Comparison of ENCODE assay signal across 8 cellular contexts in the genomic region with DNA sequence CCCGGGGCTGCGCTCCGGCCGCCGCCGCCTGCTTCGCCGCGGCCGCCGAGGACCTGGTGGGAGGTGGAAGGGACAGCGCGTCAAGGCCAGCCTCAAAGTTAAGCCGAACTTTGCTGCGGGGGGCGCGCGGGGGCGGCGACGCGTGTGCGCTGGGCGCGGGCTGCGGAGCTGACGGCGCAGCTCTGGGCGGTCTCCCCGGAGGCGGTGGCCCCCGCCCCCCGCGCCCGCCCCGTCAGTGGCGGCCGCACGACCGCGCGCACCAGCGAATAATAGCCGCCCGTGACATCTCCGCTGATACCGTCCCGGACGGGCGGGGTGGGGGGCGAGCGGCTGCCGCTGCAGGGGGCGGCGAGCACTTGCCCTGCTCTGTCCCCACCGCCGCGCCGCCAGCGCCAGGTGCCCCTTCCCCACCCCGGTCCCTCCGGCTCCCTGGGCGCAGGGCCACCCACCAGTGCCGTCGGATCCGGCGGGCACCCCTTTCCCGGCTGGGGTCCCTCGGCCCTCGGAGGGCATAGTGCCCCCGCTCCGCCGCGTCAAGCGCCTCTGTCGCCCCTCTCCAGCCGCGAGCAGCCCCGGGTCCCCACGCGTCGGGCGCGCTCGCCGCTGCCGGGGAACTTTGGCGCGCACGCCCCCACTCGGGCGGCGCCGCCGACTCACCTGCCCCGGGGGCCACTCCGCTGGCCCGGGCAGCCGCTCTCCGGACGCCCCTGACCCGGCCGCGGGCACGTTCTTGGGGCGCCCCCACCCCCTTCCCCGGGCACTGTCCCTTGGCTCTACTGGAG. TPM values are rescaled to one million over a fixed set of nuclear protein-coding genes. Genes with fewer than 3 reads are reported as not detected.
DNase-seq lines count a peak whose midpoint lies in the region; ATAC-seq and TF ChIP-seq lines count a peak whose summit lies in the region.

No MANE protein-coding gene starts in this region.

- TF ChIP-seq POLR2A in stomach (IDR thresholded peaks at IDR 0.05) (no peak), GM18505 (IDR thresholded peaks at IDR 0.05; ENCODE audit: borderline replicate concordance, extremely low read depth, insufficient read depth, insufficient read length) (no peak)

- no peak for TF ChIP-seq EP300 in stomach (IDR thresholded peaks at IDR 0.05)

- H2AFZ ChIP-seq in DND-41 (ENCODE audit: low read depth, low read length) = peak overlapping the region; percentile 66; the same call in 1 of the 2 replicates

- intact Hi-C loops in stomach (cut with DNase I; ENCODE audit: low total_unique reads) = no loop called here

- 0 to 2% (median 1%) methylated on average over 28 to 106 of the region's 107 CpGs for WGBS in stomach, 5 donors

- peak; percentile 21 for TF ChIP-seq CTCF in DND-41 (IDR thresholded peaks at IDR 0.05; ENCODE audit: borderline replicate concordance, extremely low read depth, low read length, poor library complexity, severe bottlenecking)
- no peak for TF ChIP-seq CTCF in stomach (IDR thresholded peaks at IDR 0.05)

- H3K9ac ChIP-seq in DND-41 (ENCODE audit: low read depth, low read length) = peak overlapping the region; percentile 80
- H3K9ac ChIP-seq in iPS-18a (ENCODE audit: low read length) = no peak overlapping the region

- peak; percentile 20 for ATAC-seq in DND-41 (ENCODE audit: insufficient read depth, low read depth)
- ATAC-seq in activated naive CD4-positive, alpha-beta T cell treated with anti-CD3 and anti-CD28 coated beads, Interleukin-2, amount 50 U/mL, for 72 hours = peak; percentile 28 to 29
- ATAC-seq in GM21447 (IDR thresholded peaks at IDR 0.05; ENCODE audit: unreplicated experiment) = no peak
- ATAC-seq in GM18505 (IDR thresholded peaks at IDR 0.05; ENCODE audit: unreplicated experiment) = no peak

- peaks cover 54% of the 10 kb centered on the region for H3K79me2 ChIP-seq in DND-41 (ENCODE audit: insufficient read depth, low read length)

- peak overlapping the region in 1 of 2 donors; percentile 95 for H3K27ac Mint-ChIP-seq in activated naive CD4-positive, alpha-beta T cell treated with anti-CD3 and anti-CD28 coated beads, Interleukin-2, amount 50 U/mL, for 72 hours

- H3K27me3 ChIP-seq in DND-41 (ENCODE audit: insufficient read depth, low read length, poor library complexity) = no peaks in the 10 kb centered on the region
- peaks cover 29% of the 10 kb centered on the region for H3K27me3 ChIP-seq in iPS-18a (ENCODE audit: control insufficient read depth, insufficient read depth, low read length)
- H3K27me3 ChIP-seq in stomach = peaks cover 0 to 69% (median 14%) of the 10 kb centered on the region in 3 donors

- peak overlapping the region; percentile 86 for H3K4me2 ChIP-seq in DND-41 (ENCODE audit: insufficient read depth, low read length)

- H3K4me1 ChIP-seq in DND-41 (ENCODE audit: insufficient read depth, low read length) (peaks cover 30% of the 10 kb centered on the region), iPS-18a (ENCODE audit: control insufficient read depth, low read depth, low read length) (peaks cover 6% of the 10 kb centered on the region), stomach (peaks cover 18 to 41% (median 23%) of the 10 kb centered on the region in 4 donors)

- H3K36me3 Mint-ChIP-seq in activated naive CD4-positive, alpha-beta T cell treated with anti-CD3 and anti-CD28 coated beads, Interleukin-2, amount 50 U/mL, for 72 hours = peaks cover 42 to 44% of the 10 kb centered on the region in 2 donors

- H3K27ac ChIP-seq in DND-41 (ENCODE audit: low read length) (peak overlapping the region; percentile 84), iPS-18a (ENCODE audit: low read length) (no peak overlapping the region), stomach (peak overlapping the region; percentile 24 to 83 (median 74))

- H3K9me3 Mint-ChIP-seq in activated naive CD4-positive, alpha-beta T cell treated with anti-CD3 and anti-CD28 coated beads, Interleukin-2, amount 50 U/mL, for 72 hours = no peaks in the 10 kb centered on the region

- DNase-seq in DND-41 (peak; percentile 51), HuH-7.5 (ENCODE audit: low spot score) (peak; percentile 64), stomach (no peak), GDM1 (lab: John Stamatoyannopoulos, UW) (no peak)
- peak in 1 of 2 donors; percentile 31 for DNase-seq in activated naive CD4-positive, alpha-beta T cell treated with anti-CD3 and anti-CD28 coated beads, Interleukin-2, amount 50 U/mL, for 72 hours (ENCODE audit: low spot score in 2 of 2)

- no peaks in the 10 kb centered on the region for H3K9me3 ChIP-seq in DND-41 (ENCODE audit: insufficient read depth, low read length, severe bottlenecking)
- H3K9me3 ChIP-seq in iPS-18a (ENCODE audit: control insufficient read depth, low read depth, low read length) = no peaks in the 10 kb centered on the region
- H3K9me3 ChIP-seq in stomach = no peaks in the 10 kb centered on the region

- H3K4me3 ChIP-seq in DND-41 (ENCODE audit: low read depth in 1 of 2, low read length in 2 of 2) = peak overlapping the region; percentile 65 to 86; a peak in 3 of 4 replicates
- H3K4me3 ChIP-seq in iPS-18a (ENCODE audit: low read length) = peak overlapping the region; percentile 55
- peak overlapping the region; percentile 67 to 93 (median 76) for H3K4me3 ChIP-seq in stomach

- no peaks in the 10 kb centered on the region for H4K20me1 ChIP-seq in DND-41 (ENCODE audit: insufficient read depth, low read length)

- H3K36me3 ChIP-seq in DND-41 (ENCODE audit: insufficient read depth, low read length) = peaks cover 29% of the 10 kb centered on the region
- H3K36me3 ChIP-seq in iPS-18a (ENCODE audit: control insufficient read depth, low read depth, low read length) = no peaks in the 10 kb centered on the region
- no peaks in the 10 kb centered on the region for H3K36me3 ChIP-seq in stomach

RNA-seq across cellular contexts. Expression of a gene that starts 0.8 kb away (rescaled TPM):
- 10 to 100 TPM; 23.0 to 45.7 TPM for total RNA-seq in activated naive CD4-positive, alpha-beta T cell treated with anti-CD3 and anti-CD28 coated beads, Interleukin-2, amount 50 U/mL, for 72 hours
- 1 to 10 TPM in 4 of 5 donors, not detected in 1; 1.2 to 3.5 (median 2.5) TPM for total RNA-seq in stomach
- polyA plus RNA-seq in stomach = 1 to 10 TPM in 2 of 3 donors, under 1 TPM in 1; 0.85 to 1.6 (median 1.5) TPM

RNA-seq across cellular contexts. Expression of a gene that starts 12.4 kb away (rescaled TPM):
- total RNA-seq in activated naive CD4-positive, alpha-beta T cell treated with anti-CD3 and anti-CD28 coated beads, Interleukin-2, amount 50 U/mL, for 72 hours = under 1 TPM; 0.14 to 0.37 TPM
- 1 to 10 TPM in 3 of 5 donors, under 1 TPM in 1, not detected in 1; 0.29 to 1.8 (median 1.4) TPM for total RNA-seq in stomach
- 1 to 10 TPM in 2 of 3 donors, under 1 TPM in 1; 0.92 to 1.7 (median 1.6) TPM for polyA plus RNA-seq in stomach

Comparison
In these comparisons a context has a peak if more than half of its experiments do, and no peak if none do; other contexts are left out.
1. ATAC-seq: peak in DND-41 (single experiment) and activated naive CD4-positive, alpha-beta T cell treated with anti-CD3 and anti-CD28 coated beads, Interleukin-2, amount 50 U/mL, for 72 hours (2 of 2); none in GM21447 (single experiment) and GM18505 (single experiment).
2. DNase-seq: peak in DND-41 (single experiment) and HuH-7.5 (single experiment); none in stomach (single experiment) and GDM1 (single experiment).
3. RNA of a gene that starts 0.8 kb away (total RNA-seq): 23.0 to 45.7 TPM in activated naive CD4-positive, alpha-beta T cell treated with anti-CD3 and anti-CD28 coated beads, Interleukin-2, amount 50 U/mL, for 72 hours; 1.2 to 3.5 TPM in stomach; every median in the first group is over 4 times any median in the second.
4. Peak in every context shown above with its lines, with median percentiles within 50 percentile points of each other: H3K4me3 ChIP-seq.